In the genomic region with DNA sequence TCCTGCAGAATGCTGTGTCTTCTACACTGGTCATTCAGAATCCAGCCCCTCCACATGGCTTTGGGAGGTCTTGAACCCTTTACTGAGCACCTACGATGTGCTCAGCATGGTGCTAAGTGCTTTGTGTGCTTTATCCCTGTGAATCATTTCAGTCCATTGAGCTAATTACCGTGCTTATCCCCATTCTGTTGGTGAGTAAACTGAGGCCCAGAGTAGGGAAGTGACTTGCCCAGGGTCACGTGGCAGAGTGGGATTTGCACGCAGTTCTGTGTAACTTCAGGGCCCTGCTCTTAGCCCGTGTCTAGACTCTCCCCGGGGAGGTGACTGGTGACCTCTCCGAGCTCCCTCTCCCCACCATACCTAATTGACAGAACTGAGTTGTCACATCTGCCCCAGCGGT, we compare ENCODE assay signal across 1 cellular context.
TF ChIP-seq lines count a peak whose summit lies in the region.

No MANE protein-coding gene starts in this region.

TF ChIP-seq in H1, 55 proteins besides CTCF, POLR2A, EP300 and RAD21:
- TF ChIP-seq CBX8 (IDR thresholded peaks at IDR 0.05; ENCODE audit: borderline replicate concordance, low read depth, low read length), result no peak
- TF ChIP-seq SIX5 (IDR thresholded peaks at IDR 0.05; ENCODE audit: low read depth, low read length), result no peak
- TF ChIP-seq, protein P1, sequence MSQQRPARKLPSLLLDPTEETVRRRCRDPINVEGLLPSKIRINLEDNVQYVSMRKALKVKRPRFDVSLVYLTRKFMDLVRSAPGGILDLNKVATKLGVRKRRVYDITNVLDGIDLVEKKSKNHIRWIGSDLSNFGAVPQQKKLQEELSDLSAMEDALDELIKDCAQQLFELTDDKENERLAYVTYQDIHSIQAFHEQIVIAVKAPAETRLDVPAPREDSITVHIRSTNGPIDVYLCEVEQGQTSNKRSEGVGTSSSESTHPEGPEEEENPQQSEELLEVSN (IDR thresholded peaks at IDR 0.05), result no peak
- no peak for TF ChIP-seq RXRA (IDR thresholded peaks at IDR 0.05; ENCODE audit: insufficient read depth, low read depth, low read length)
- no peak for TF ChIP-seq POLR2AphosphoS5 (IDR thresholded peaks at IDR 0.05; ENCODE audit: low read depth, low read length)
- no peak for TF ChIP-seq POU5F1 (IDR thresholded peaks at IDR 0.05; ENCODE audit: low read depth, low read length)
- no peak for TF ChIP-seq BRCA1 (IDR thresholded peaks at IDR 0.05; ENCODE audit: low read depth, low read length)
- no peak for TF ChIP-seq SRF (IDR thresholded peaks at IDR 0.05; ENCODE audit: low read depth, low read length)
- no peak for TF ChIP-seq NRF1 (IDR thresholded peaks at IDR 0.05; ENCODE audit: low read depth, low read length)
- no peak for TF ChIP-seq ZNF274 (IDR thresholded peaks at IDR 0.05; ENCODE audit: borderline replicate concordance, extremely low read depth, low read length)
- no peak for TF ChIP-seq KDM4A (IDR thresholded peaks at IDR 0.05; ENCODE audit: low read depth, low read length, severe bottlenecking)
- TF ChIP-seq KDM5A (IDR thresholded peaks at IDR 0.05; ENCODE audit: low read length), result no peak
- TF ChIP-seq SP2 (IDR thresholded peaks at IDR 0.05; ENCODE audit: low read length), result no peak
- no peak for TF ChIP-seq SP4 (IDR thresholded peaks at IDR 0.05; ENCODE audit: low read length)
- TF ChIP-seq, protein P2, sequence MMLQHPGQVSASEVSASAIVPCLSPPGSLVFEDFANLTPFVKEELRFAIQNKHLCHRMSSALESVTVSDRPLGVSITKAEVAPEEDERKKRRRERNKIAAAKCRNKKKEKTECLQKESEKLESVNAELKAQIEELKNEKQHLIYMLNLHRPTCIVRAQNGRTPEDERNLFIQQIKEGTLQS (IDR thresholded peaks at IDR 0.05; ENCODE audit: insufficient read depth, low read depth, low read length), result no peak
- no peak for TF ChIP-seq JUND (IDR thresholded peaks at IDR 0.05; ENCODE audit: low read length)
- no peak for TF ChIP-seq RBBP5 (IDR thresholded peaks at IDR 0.05; ENCODE audit: borderline replicate concordance, low read depth, low read length)
- no peak for TF ChIP-seq FOSL1 (IDR thresholded peaks at IDR 0.05; ENCODE audit: insufficient read depth, low read depth, low read length)
TF ChIP-seq in H1: peak in this region for 0.
